In the genomic region with DNA sequence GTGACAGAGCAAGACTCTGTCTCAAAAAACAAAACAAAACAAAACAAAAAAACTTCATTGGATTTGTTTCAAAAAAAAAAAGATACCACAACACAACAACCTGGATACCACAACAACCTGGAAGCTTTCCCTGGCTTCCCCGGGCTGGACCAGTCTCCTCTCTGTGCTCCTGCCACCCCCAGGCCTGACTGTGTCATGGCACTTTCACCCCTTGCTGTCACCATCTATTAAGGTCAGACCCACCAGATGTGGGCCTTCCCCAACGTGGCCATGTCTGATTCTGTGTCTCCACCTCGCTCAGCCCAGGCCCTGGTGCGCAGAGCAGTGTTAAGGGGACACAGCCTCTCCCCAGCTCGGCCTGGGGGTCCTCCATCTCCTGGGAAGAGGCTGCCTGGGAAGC, we compare ENCODE assay signal across 12 cellular contexts. TPM values are rescaled to one million over a fixed set of nuclear protein-coding genes. Genes with fewer than 3 reads are reported as not detected.
DNase-seq lines count a peak whose midpoint lies in the region; TF ChIP-seq lines count a peak whose summit lies in the region.
"Had no signal": no experiment of that assay in that cellular context is flagged by ENCODE, and none has a peak within 500 bp of the region (broad histone marks: within the 10 kb centered on the region; RNA-seq: fewer than 3 reads in every experiment).

No MANE protein-coding gene starts in this region.

- no peaks in the 10 kb centered on the region for H3K9me3 ChIP-seq in CD8-positive, alpha-beta memory T cell (ENCODE audit: low read length)
- H3K9me3 ChIP-seq in esophagus squamous epithelium, result no peaks in the 10 kb centered on the region

- H3K4me1 Mint-ChIP-seq in chondrocyte (ENCODE audit: low read depth) (no peaks in the 10 kb centered on the region), osteocyte (ENCODE audit: unreplicated experiment) (no peaks in the 10 kb centered on the region)
- no peaks in the 10 kb centered on the region for H3K4me1 Mint-ChIP-seq in CD8-positive, alpha-beta memory T cell

- H3K27ac ChIP-seq in CD8-positive, alpha-beta memory T cell (ENCODE audit: low read depth, low read length), result no peak overlapping the region
- no peak overlapping the region for H3K27ac ChIP-seq in esophagus squamous epithelium

- H3K4me3 ChIP-seq in LNCaP clone FGC (ENCODE audit: low read depth, low read length), result no peak overlapping the region
- no peak overlapping the region for H3K4me3 ChIP-seq in CD8-positive, alpha-beta memory T cell (ENCODE audit: low read length)
- H3K4me3 ChIP-seq in esophagus squamous epithelium, result no peak overlapping the region

- H3K4me3 Mint-ChIP-seq in chondrocyte (ENCODE audit: unreplicated experiment), result no peak overlapping the region
- H3K4me3 Mint-ChIP-seq in osteocyte (ENCODE audit: unreplicated experiment), result no peak overlapping the region
- H3K4me3 Mint-ChIP-seq in CD8-positive, alpha-beta memory T cell, result no peak overlapping the region

- H3K36me3 ChIP-seq in CD8-positive, alpha-beta memory T cell (ENCODE audit: insufficient read depth, low read length), result no peaks in the 10 kb centered on the region
- no peaks in the 10 kb centered on the region for H3K36me3 ChIP-seq in esophagus squamous epithelium

- CTCF ChIA-PET in CD8-positive, alpha-beta memory T cell (lab: Charles Lee), result interaction anchor here (1.1 kb wide), 1 partner anchor 30 kb away, joined by 3 read pairs; no protein-coding TSS in a partner anchor

- H3K27me3 ChIP-seq in CD8-positive, alpha-beta memory T cell (ENCODE audit: insufficient read depth, low read length, poor library complexity, severe bottlenecking), result no peaks in the 10 kb centered on the region
- H3K27me3 ChIP-seq in esophagus squamous epithelium, result no peaks in the 10 kb centered on the region

- H3K36me3 Mint-ChIP-seq in chondrocyte (ENCODE audit: low read depth), result no peaks in the 10 kb centered on the region
- H3K36me3 Mint-ChIP-seq in osteocyte (ENCODE audit: unreplicated experiment), result no peaks in the 10 kb centered on the region
- no peaks in the 10 kb centered on the region for H3K36me3 Mint-ChIP-seq in CD8-positive, alpha-beta memory T cell

- no peaks in the 10 kb centered on the region for H3K4me1 ChIP-seq in CD8-positive, alpha-beta memory T cell (ENCODE audit: insufficient read depth, low read length)
- no peaks in the 10 kb centered on the region for H3K4me1 ChIP-seq in esophagus squamous epithelium

- peak; percentile 30; the same call in 1 of the 2 replicates for TF ChIP-seq CTCF in LNCaP clone FGC (IDR thresholded peaks at IDR 0.05; ENCODE audit: control insufficient read depth, extremely low read depth, insufficient read depth)
- peak; percentile 30 for TF ChIP-seq CTCF in chondrocyte (IDR thresholded peaks at IDR 0.05)
- peak; percentile 13 for TF ChIP-seq CTCF in osteocyte (IDR thresholded peaks at IDR 0.05)
- no peak for TF ChIP-seq CTCF in esophagus squamous epithelium (IDR thresholded peaks at IDR 0.05)

- POLR2A ChIA-PET in CD8-positive, alpha-beta memory T cell (lab: Charles Lee), result no interaction called here

- H3K9me3 Mint-ChIP-seq in chondrocyte (ENCODE audit: low read depth) (no peaks in the 10 kb centered on the region), osteocyte (ENCODE audit: unreplicated experiment) (no peaks in the 10 kb centered on the region)
- H3K9me3 Mint-ChIP-seq in CD8-positive, alpha-beta memory T cell, result no peaks in the 10 kb centered on the region

- H3K27ac Mint-ChIP-seq in chondrocyte (ENCODE audit: unreplicated experiment) (no peak overlapping the region), osteocyte (ENCODE audit: unreplicated experiment) (no peak overlapping the region)
- H3K27ac Mint-ChIP-seq in CD8-positive, alpha-beta memory T cell, result no peak overlapping the region

- WGBS in esophagus squamous epithelium, 2 donors, result 68 to 82% methylated on average over 1 to 3 of the region's 5 CpGs

- intact Hi-C loops in esophagus squamous epithelium (cut with DNase I), result no loop called here

- H3K27me3 Mint-ChIP-seq in chondrocyte (ENCODE audit: low read depth) (no peaks in the 10 kb centered on the region), osteocyte (ENCODE audit: unreplicated experiment) (peaks cover 15% of the 10 kb centered on the region)
- H3K27me3 Mint-ChIP-seq in CD8-positive, alpha-beta memory T cell, result peaks cover 6 to 10% of the 10 kb centered on the region in 2 donors

- no peak for TF ChIP-seq POLR2A in esophagus squamous epithelium (IDR thresholded peaks at IDR 0.05)

- peak; percentile 74 for DNase-seq in NCI-H82 (lab: John Stamatoyannopoulos, UW)
- DNase-seq in NCI-H82 treated with DMSO at 0.1 percent for 48 hours (lab: John Stamatoyannopoulos, UW; ENCODE audit: unreplicated experiment), result no peak
- DNase-seq in LNCaP clone FGC (ENCODE audit: low read depth), result no peak
- DNase-seq in chondrocyte (ENCODE audit: low spot score), result no peak
- no peak for DNase-seq in osteocyte (ENCODE audit: extremely low spot score, unreplicated experiment)
- no peak for DNase-seq in CD8-positive, alpha-beta memory T cell
- no peak for DNase-seq in esophagus squamous epithelium (lab: John Stamatoyannopoulos, UW)
- no peak for DNase-seq in NCI-H2029 treated with DMSO at 0.1 percent for 48 hours (lab: John Stamatoyannopoulos, UW)
- DNase-seq: ACHN, aorta, occipital lobe, substantia nigra had no signal

RNA-seq across cellular contexts. Expression of gene ACOT11, which starts 28.3 kb away (rescaled TPM):
- total RNA-seq in chondrocyte, result 0.25 to 0.56 TPM (median 0.41 TPM) in 3 replicates
- total RNA-seq in osteocyte, result 0.24 and 0.35 TPM in 2 replicates
- under 1 TPM; 0.37 to 0.58 TPM for total RNA-seq in CD8-positive, alpha-beta memory T cell
- polyA plus RNA-seq in CD8-positive, alpha-beta memory T cell, result 0.09 TPM
- total RNA-seq in esophagus squamous epithelium, result 10 to 100 TPM; 10.1 to 33.9 (median 20.3) TPM

Comparison
In these comparisons a context has a peak if more than half of its experiments do, and no peak if none do; other contexts are left out.
1. CTCF ChIP-seq: peak in LNCaP clone FGC (single experiment), chondrocyte (single experiment) and osteocyte (single experiment); none in esophagus squamous epithelium (0 of 6).